Comparison of ENCODE assay signal across 19 cellular contexts in the genomic region with DNA sequence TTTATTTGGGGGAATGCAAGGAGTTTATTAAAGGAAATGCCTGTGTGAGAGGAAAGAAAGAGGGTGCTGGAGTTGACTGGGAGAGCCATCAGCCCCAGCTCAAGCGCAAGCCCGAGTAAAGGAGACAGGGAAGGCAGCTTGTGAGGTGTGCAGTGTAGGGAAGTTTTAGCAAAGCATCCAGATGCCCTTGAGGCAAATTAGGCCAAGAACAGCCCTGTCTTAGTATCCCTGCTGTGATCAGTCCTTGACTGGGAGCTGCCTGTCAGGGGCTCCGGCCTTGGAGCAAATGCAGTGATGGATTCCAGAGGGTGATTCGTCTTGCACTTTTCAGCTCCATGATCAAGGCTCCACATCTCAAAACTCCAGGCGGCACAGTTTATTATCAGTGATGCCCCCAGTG.
"Had no signal": no experiment of that assay in that cellular context is flagged by ENCODE, and none has a peak within 500 bp of the region (broad histone marks: within the 10 kb centered on the region; RNA-seq: fewer than 3 reads in every experiment).

No MANE protein-coding gene starts in this region.

- DNase-seq: MV-4-11, NCI-H1092, NCI-H1105 treated with DMSO at 0.1 percent for 48 hours, NCI-H1417 treated with DMSO at 0.1 percent for 48 hours, NCI-H146, NCI-H1694 treated with DMSO at 0.1 percent for 48 hours, NCI-H2029, NCI-H2081 treated with DMSO at 0.1 percent for 48 hours, NCI-H2171, NCI-H226, NCI-H510A, NCI-H524 treated with DMSO at 0.1 percent for 48 hours, NCI-H774, Right ventricle myocardium superior, RPMI8226, SIG-M5 had no signal

- H3K27ac Mint-ChIP-seq: IgD-negative memory B cell had no signal

- H3K4me3 Mint-ChIP-seq: IgD-negative memory B cell had no signal

- H3K9me3 Mint-ChIP-seq: IgD-negative memory B cell had no signal

- H3K27me3 Mint-ChIP-seq: IgD-negative memory B cell had no signal

- ATAC-seq: K562, SK-N-SH treated with all-trans-retinoic acid at 6 μM for 48 hours had no signal
